In the genomic region with DNA sequence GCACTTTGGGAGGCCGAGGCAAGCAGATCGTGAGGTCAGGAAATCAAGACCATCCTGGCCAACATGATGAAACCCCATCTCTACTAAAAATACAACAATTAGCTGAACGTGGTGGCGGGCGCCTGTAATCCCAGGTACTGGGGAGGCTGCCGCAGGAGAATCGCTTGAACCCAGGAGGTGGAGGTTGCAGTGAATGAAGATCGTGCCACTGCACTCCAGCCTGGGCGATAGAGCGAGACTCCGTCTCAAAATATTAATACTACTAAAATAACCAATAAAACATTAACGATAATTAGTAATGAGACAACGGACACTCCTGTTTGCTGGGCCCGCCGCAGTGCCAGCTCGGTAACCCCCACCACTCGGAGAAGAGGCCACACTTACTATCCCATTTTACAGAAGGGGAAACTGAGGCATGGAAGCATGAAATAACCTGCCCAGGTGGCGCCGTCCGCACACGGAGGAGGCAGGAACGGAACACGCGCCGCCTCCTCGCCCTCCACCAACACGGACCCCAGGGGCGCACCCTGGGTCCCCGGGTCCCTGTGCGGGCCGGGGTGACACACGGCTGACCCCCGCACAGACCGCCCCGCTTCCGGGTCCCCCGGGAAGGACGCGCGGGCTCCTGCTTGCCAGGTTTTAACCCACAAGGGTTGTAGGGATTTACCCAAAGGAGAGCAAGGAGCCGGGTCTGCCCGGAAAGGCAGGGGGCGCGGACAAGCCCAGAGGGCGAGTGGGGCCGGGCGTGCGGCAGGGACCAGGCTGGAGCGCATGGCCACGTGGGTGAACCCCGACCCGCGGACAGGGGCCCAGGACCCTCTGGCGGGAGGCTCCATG, we compare ENCODE assay signal across 9 cellular contexts.
DNase-seq lines count a peak whose midpoint lies in the region; ATAC-seq and TF ChIP-seq lines count a peak whose summit lies in the region.
"Had no signal": no experiment of that assay in that cellular context is flagged by ENCODE, and none has a peak within 500 bp of the region (broad histone marks: within the 10 kb centered on the region; RNA-seq: fewer than 3 reads in every experiment).

No MANE protein-coding gene starts in this region.

- H3K4me3 ChIP-seq in epithelial cell of esophagus (ENCODE audit: low read length) = peak overlapping the region; percentile 10

- H3K27ac Mint-ChIP-seq in activated T-cell treated with anti-CD3 and anti-CD28 coated beads, Interleukin-2, amount 50 U/mL, for 24 hours = peak overlapping the region; percentile 85
- peak overlapping the region in 1 of 2 donors; percentile 90 for H3K27ac Mint-ChIP-seq in stimulated activated naive CD8-positive, alpha-beta T cell treated with anti-CD3 and anti-CD28 coated beads, Interleukin-15, amount 100 ng/mL, for 72 hours

- ATAC-seq in stimulated activated naive CD8-positive, alpha-beta T cell treated with anti-CD3 and anti-CD28 coated beads, Interleukin-15, amount 100 ng/mL, for 72 hours = no peak

- no peak for TF ChIP-seq CTCF in epithelial cell of esophagus (IDR thresholded peaks at IDR 0.05; ENCODE audit: insufficient read depth, low read depth, low read length, missing control alignments)

- no peak for DNase-seq in activated T-cell treated with anti-CD3 and anti-CD28 coated beads, Interleukin-2, amount 50 U/mL, for 24 hours
- DNase-seq in activated T-cell treated with anti-CD3 and anti-CD28 coated beads, Interleukin-2, amount 50 U/mL, for 48 hours = no peak
- DNase-seq in epithelial cell of esophagus (ENCODE audit: low read depth) (no peak), midbrain (lab: John Stamatoyannopoulos, UW) (no peak), ecto neural progenitor cell (ENCODE audit: low spot score) (no peak)
- DNase-seq in stimulated activated naive CD8-positive, alpha-beta T cell treated with anti-CD3 and anti-CD28 coated beads, Interleukin-15, amount 100 ng/mL, for 72 hours = no peak
- DNase-seq: anterior cingulate cortex; NCI-H1436 treated with DMSO at 0.1 percent for 48 hours; stimulated activated CD4-positive, alpha-beta T cell treated with anti-CD3 and anti-CD28 coated beads, Interleukin-1b, Interleukin-23, amount 100 ng/mL, for 48 hours had no signal

- no peaks in the 10 kb centered on the region for H3K27me3 Mint-ChIP-seq in activated T-cell treated with anti-CD3 and anti-CD28 coated beads, Interleukin-2, amount 50 U/mL, for 24 hours
- no peaks in the 10 kb centered on the region for H3K27me3 Mint-ChIP-seq in stimulated activated naive CD8-positive, alpha-beta T cell treated with anti-CD3 and anti-CD28 coated beads, Interleukin-15, amount 100 ng/mL, for 72 hours

- H3K9me3 Mint-ChIP-seq in activated T-cell treated with anti-CD3 and anti-CD28 coated beads, Interleukin-2, amount 50 U/mL, for 24 hours = no peaks in the 10 kb centered on the region
- no peaks in the 10 kb centered on the region for H3K9me3 Mint-ChIP-seq in stimulated activated naive CD8-positive, alpha-beta T cell treated with anti-CD3 and anti-CD28 coated beads, Interleukin-15, amount 100 ng/mL, for 72 hours

- H3K4me3 Mint-ChIP-seq in activated T-cell treated with anti-CD3 and anti-CD28 coated beads, Interleukin-2, amount 50 U/mL, for 24 hours = peak overlapping the region; percentile 75
- peak overlapping the region; percentile 65 to 69 for H3K4me3 Mint-ChIP-seq in stimulated activated naive CD8-positive, alpha-beta T cell treated with anti-CD3 and anti-CD28 coated beads, Interleukin-15, amount 100 ng/mL, for 72 hours

- H3K36me3 Mint-ChIP-seq in activated T-cell treated with anti-CD3 and anti-CD28 coated beads, Interleukin-2, amount 50 U/mL, for 24 hours (ENCODE audit: low read depth) = peaks cover 22% of the 10 kb centered on the region

- peaks cover 48% of the 10 kb centered on the region for H3K4me1 Mint-ChIP-seq in activated T-cell treated with anti-CD3 and anti-CD28 coated beads, Interleukin-2, amount 50 U/mL, for 24 hours (ENCODE audit: low read depth)
- peaks cover 44% of the 10 kb centered on the region for H3K4me1 Mint-ChIP-seq in stimulated activated naive CD8-positive, alpha-beta T cell treated with anti-CD3 and anti-CD28 coated beads, Interleukin-15, amount 100 ng/mL, for 72 hours
